Comparison of ENCODE assay signal across 10 cellular contexts in the genomic region with DNA sequence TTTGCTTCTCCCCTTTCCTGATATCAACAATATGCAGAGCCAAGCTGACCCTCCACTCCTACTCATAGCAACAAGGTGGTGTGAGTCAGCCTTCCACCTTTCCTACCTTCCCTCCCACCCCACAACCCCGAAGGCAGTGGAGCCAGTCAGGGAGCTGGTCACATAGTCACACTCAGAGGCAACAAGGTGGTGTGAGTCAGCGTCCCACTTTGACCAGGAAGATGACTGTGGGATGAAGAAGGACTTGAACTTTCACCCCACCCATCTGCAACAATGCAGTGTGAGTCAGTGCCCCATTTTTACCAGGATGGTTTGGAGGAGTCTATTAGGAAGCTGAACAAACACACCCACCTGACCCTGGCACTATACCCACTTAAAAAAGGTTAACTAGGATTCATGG. TPM values are rescaled to one million over a fixed set of nuclear protein-coding genes. Genes with fewer than 3 reads are reported as not detected.
DNase-seq lines count a peak whose midpoint lies in the region; ATAC-seq and TF ChIP-seq lines count a peak whose summit lies in the region.
"Had no signal": no experiment of that assay in that cellular context is flagged by ENCODE, and none has a peak within 500 bp of the region (broad histone marks: within the 10 kb centered on the region; RNA-seq: fewer than 3 reads in every experiment).

No MANE protein-coding gene starts in this region.

- H3K4me3 ChIP-seq in Panc1 (ENCODE audit: low read depth in 2 of 2, low read length in 2 of 2): no peak overlapping the region
- H3K4me3 ChIP-seq in fibroblast of mammary gland (ENCODE audit: control insufficient read depth, low read depth, low read length): no peak overlapping the region
- H3K4me3 ChIP-seq in vagina: no peak overlapping the region

- TF ChIP-seq POLR2A in vagina (IDR thresholded peaks at IDR 0.05): no peak

- in situ Hi-C loops in Panc1 (cut with HindIII; ENCODE audit: low pct_unique_long_range_greater_than_20kb, low sequenced_read_pairs): no loop called here

- peak; percentile 74 for ATAC-seq in Panc1

- TF ChIP-seq CTCF in Panc1 (IDR thresholded peaks at IDR 0.05) (no peak), fibroblast of mammary gland (conservative IDR thresholded peaks at IDR 0.05; ENCODE audit: control insufficient read depth, insufficient read depth, low read depth, low read length) (no peak), vagina (IDR thresholded peaks at IDR 0.05) (no peak)

- CTCF ChIA-PET in Panc1 (lab: Charles Lee): no interaction called here

- H3K27ac ChIP-seq in Panc1 (ENCODE audit: low read length) (no peak overlapping the region), vagina (no peak overlapping the region)

- no peaks in the 10 kb centered on the region; the same call in 1 of the 2 replicates for H3K27me3 ChIP-seq in Panc1 (ENCODE audit: control insufficient read depth, insufficient read depth, low read length)
- H3K27me3 ChIP-seq in vagina: no peaks in the 10 kb centered on the region

- BruUV-seq in Panc1 (replicated peaks; lab: Mats Ljungman, UMichigan): no TSS peak

- H3K9me3 ChIP-seq in Panc1 (ENCODE audit: control insufficient read depth, insufficient read depth, low read depth, low read length): no peaks in the 10 kb centered on the region
- no peaks in the 10 kb centered on the region for H3K9me3 ChIP-seq in vagina

- no peaks in the 10 kb centered on the region for H3K36me3 ChIP-seq in Panc1 (ENCODE audit: control insufficient read depth, insufficient read depth, low read length)
- no peaks in the 10 kb centered on the region for H3K36me3 ChIP-seq in vagina

- DNase-seq in GM04503 (ENCODE audit: low read depth) (peak; percentile 29), Panc1 (ENCODE audit: low read depth, low spot score) (peak; percentile 45), fibroblast of mammary gland (ENCODE audit: low read depth) (peak; percentile 88), renal cortical epithelial cell (ENCODE audit: low read depth) (peak; percentile 99), vagina (ENCODE audit: extremely low spot score in 2 of 2) (no peak), NCI-H2081 (lab: John Stamatoyannopoulos, UW) (no peak)
- DNase-seq in stimulated activated CD8-positive, alpha-beta memory T cell treated with anti-CD3 and anti-CD28 coated beads, Interleukin-4, amount 100 ng/mL, for 48 hours: no peak
- DNase-seq: activated naive CD8-positive, alpha-beta T cell treated with anti-CD3 and anti-CD28 coated beads, Interleukin-2, amount 10 ng/mL, durations not matched to agents 7 days and 5 days; glutamatergic neuron had no signal

- POLR2A ChIA-PET in Panc1 (lab: Charles Lee): no interaction called here

- H3K4me1 ChIP-seq in Panc1 (ENCODE audit: control insufficient read depth, insufficient read depth, low read length): no peaks in the 10 kb centered on the region
- H3K4me1 ChIP-seq in vagina: no peaks in the 10 kb centered on the region

- intact Hi-C loops in Panc1 (cut with micrococcal nuclease; ENCODE audit: unreplicated experiment) (no loop called here), vagina (cut with DNase I) (no loop called here)

RNA-seq across cellular contexts. Expression of gene ZNF782, which starts 30.1 kb away (rescaled TPM):
- total RNA-seq in Panc1 (2021; ENCODE audit: unreplicated experiment) (3.3 TPM), renal cortical epithelial cell (4.5 and 5.0 TPM in 2 replicates), vagina (16.9 TPM)
- 1.7 TPM for polyA plus RNA-seq in Panc1 (2012; ENCODE audit: insufficient read length)

RNA-seq across cellular contexts. Expression of gene NUTM2G, which starts 44.2 kb away (rescaled TPM):
- total RNA-seq in Panc1 (2021; ENCODE audit: unreplicated experiment): not detected
- polyA plus RNA-seq in Panc1 (2012; ENCODE audit: insufficient read length): 0.38 TPM
- not detected in 2 replicates for total RNA-seq in renal cortical epithelial cell
- not detected for total RNA-seq in vagina
- total RNA-seq: activated naive CD8-positive, alpha-beta T cell treated with anti-CD3 and anti-CD28 coated beads, Interleukin-2, amount 10 ng/mL, durations not matched to agents 7 days and 5 days; natural killer cell treated with Interleukin-12 subunit alpha and Interleukin-12 subunit beta and Interleukin-15 and Interleukin-18, amount 100 ng/mL, for 72 hours had no signal

Comparison
In these comparisons a context has a peak if more than half of its experiments do, and no peak if none do; other contexts are left out.
1. DNase-seq: peak in GM04503 (single experiment), Panc1 (single experiment), fibroblast of mammary gland (single experiment) and renal cortical epithelial cell (single experiment); none in stimulated activated CD8-positive, alpha-beta memory T cell treated with anti-CD3 and anti-CD28 coated beads, Interleukin-4, amount 100 ng/mL, for 48 hours (single experiment), vagina (0 of 2) and NCI-H2081 (0 of 2).